Comparison of ENCODE assay signal across 6 cellular contexts in genomic region chr1:75845576-75845975, GRCh38.
"Had no signal": no experiment of that assay in that cellular context is flagged by ENCODE, and none has a peak within 500 bp of the region (broad histone marks: within the 10 kb centered on the region; RNA-seq: fewer than 3 reads in every experiment).

No MANE protein-coding gene starts in this region.

- ATAC-seq: GM23338, K562 had no signal

- DNase-seq: H9, HCEC 1CT, IMR-90, KG1 had no signal

- H3K4me3 Mint-ChIP-seq: GM23338, H9 had no signal

- H3K4me3 ChIP-seq: GM23338, K562 had no signal

- H3K9me3 Mint-ChIP-seq: GM23338 had no signal

- H3K27ac Mint-ChIP-seq: GM23338, H9 had no signal

- H3K4me1 Mint-ChIP-seq: GM23338, H9 had no signal
